ENCODE assay signal across 15 cellular contexts in the genomic region with DNA sequence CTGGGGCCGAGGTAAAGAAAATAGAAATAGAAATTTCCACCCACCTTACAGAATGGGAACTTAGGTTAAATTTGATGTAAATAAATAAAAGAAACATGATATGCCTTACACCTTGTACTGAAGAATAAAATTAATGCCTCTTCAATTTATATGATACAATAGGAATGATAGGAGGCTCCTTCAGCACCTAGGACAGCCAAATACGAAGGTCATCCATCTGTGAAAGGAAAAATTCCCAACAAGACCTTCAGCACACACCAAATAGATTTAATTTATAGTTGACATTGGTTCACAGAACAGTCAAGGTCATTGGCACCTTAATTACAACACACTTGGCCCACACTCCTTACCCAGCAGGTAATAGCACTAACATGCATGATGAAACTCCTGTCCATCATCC.
A peak's percentile ranks its signal among the peaks of the same experiment; 100 is the strongest.
DNase-seq lines count a peak whose midpoint lies in the region; ATAC-seq, FAIRE-seq and TF ChIP-seq lines count a peak whose summit lies in the region.
"Had no signal": no experiment of that assay in that cellular context is flagged by ENCODE, and none has a peak within 500 bp of the region (broad histone marks: within the 10 kb centered on the region; RNA-seq: fewer than 3 reads in every experiment).

No MANE protein-coding gene starts in this region.

- H3K36me3 ChIP-seq in HEK293 (ENCODE audit: control insufficient read depth in 2 of 2, insufficient read depth in 1 of 2, low read length in 2 of 2) (no peaks in the 10 kb centered on the region), WERI-Rb-1 (no peaks in the 10 kb centered on the region)

- no peak for TF ChIP-seq RAD21 in A549 (conservative IDR thresholded peaks at IDR 0.05 in 1 of 2, IDR thresholded peaks at IDR 0.05 in 1 of 2)

- no peak for ATAC-seq in A549

- in situ Hi-C loops in G401 (cut with HindIII; ENCODE audit: low sequenced_read_pairs), result no loop called here

- peaks cover 7% of the 10 kb centered on the region; the same call in 2 of the 3 replicates for H3K4me1 ChIP-seq in A549
- H3K4me1 ChIP-seq in HEK293 (ENCODE audit: control insufficient read depth, insufficient read depth, low read length), result no peaks in the 10 kb centered on the region

- H3K4me2 ChIP-seq in A549, result no peak overlapping the region

- H3K4me3 ChIP-seq in A549, result no peak overlapping the region
- no peak overlapping the region for H3K4me3 ChIP-seq in HEK293 (ENCODE audit: low read depth, low read length)
- no peak overlapping the region for H3K4me3 ChIP-seq in epithelial cell of esophagus (ENCODE audit: low read length)
- H3K4me3 ChIP-seq in WERI-Rb-1 (ENCODE audit: low read depth, low read length), result no peak overlapping the region

- DNase-seq in A549 (ENCODE audit: low read depth in 1 of 2, low spot score in 1 of 2) (no peak), RPMI7951 (ENCODE audit: low read depth) (peak; percentile 22), epithelial cell of esophagus (ENCODE audit: low read depth) (peak; percentile 17), WERI-Rb-1 (no peak), COR-L47 (lab: John Stamatoyannopoulos, UW) (no peak), G401 (ENCODE audit: low spot score) (no peak), AG20443 (ENCODE audit: low spot score) (no peak)
- DNase-seq: CD4-positive, CD25-positive, alpha-beta regulatory T cell; DMS53; H9; NCI-H1092 treated with DMSO at 0.1 percent for 48 hours; NCI-H2081 treated with DMSO at 0.1 percent for 48 hours; NCI-H2227 treated with DMSO at 0.1 percent for 48 hours; NCI-H524 had no signal

- no peak for TF ChIP-seq EP300 in A549 (IDR thresholded peaks at IDR 0.05)

- no peak for FAIRE-seq in A549 (lab: Jason Lieb, UNC)

- TF ChIP-seq POLR2A in A549 (IDR thresholded peaks at IDR 0.05; ENCODE audit: low read length), result no peak

- no peaks in the 10 kb centered on the region for H3K9me3 ChIP-seq in A549
- no peaks in the 10 kb centered on the region for H3K9me3 ChIP-seq in HEK293 (ENCODE audit: control insufficient read depth, insufficient read depth, low read depth, low read length)
- H3K9me3 ChIP-seq in WERI-Rb-1 (ENCODE audit: severe bottlenecking), result no peaks in the 10 kb centered on the region

- TF ChIP-seq CTCF in A549 (IDR thresholded peaks at IDR 0.05), result no peak
- no peak for TF ChIP-seq CTCF in HEK293 (tag by site-specific recombination; IDR thresholded peaks at IDR 0.05)
- no peak for TF ChIP-seq CTCF in epithelial cell of esophagus (IDR thresholded peaks at IDR 0.05; ENCODE audit: insufficient read depth, low read depth, low read length, missing control alignments)
- TF ChIP-seq CTCF in WERI-Rb-1 (IDR thresholded peaks at IDR 0.05; ENCODE audit: low read depth, low read length), result no peak

- POLR2A ChIA-PET in A549 (lab: Yijun Ruan, JAX), result no interaction called here
- POLR2A ChIA-PET in HEK293 (lab: Yijun Ruan, JAX), result no interaction called here

- H3K27ac ChIP-seq in A549 (peak overlapping the region in 1 of 2 experiments; percentile 9; a peak in 1 of 6 replicates), HEK293 (ENCODE audit: extremely low read depth, low read depth, low read length) (no peak overlapping the region), WERI-Rb-1 (no peak overlapping the region)

- H3K27me3 ChIP-seq in WERI-Rb-1 (ENCODE audit: insufficient read depth, low read depth, severe bottlenecking), result no peaks in the 10 kb centered on the region

- CTCF ChIA-PET in A549 (lab: Yijun Ruan, JAX), result interaction anchor here (2.4 kb wide), 1 partner anchor 8 kb away, joined by 11 read pairs; no protein-coding TSS in a partner anchor
- CTCF ChIA-PET in HEK293 (lab: Yijun Ruan, JAX), result interaction anchor here (0.6 to 2.5 kb wide), 4 partner anchors 9 to 43 kb away, joined by 3 to 12 read pairs (median 4); no protein-coding TSS in a partner anchor

- WGBS in A549 (ENCODE audit: missing lambda C conversion rate), result 88% methylated on average over 2 of the region's 2 CpGs

TF ChIP-seq in A549, 52 proteins besides CTCF, POLR2A, EP300 and RAD21:
- TF ChIP-seq TFCP2L1 (CRISPR knock-in tag; IDR thresholded peaks at IDR 0.05), result no peak
- TF ChIP-seq, protein P1, sequence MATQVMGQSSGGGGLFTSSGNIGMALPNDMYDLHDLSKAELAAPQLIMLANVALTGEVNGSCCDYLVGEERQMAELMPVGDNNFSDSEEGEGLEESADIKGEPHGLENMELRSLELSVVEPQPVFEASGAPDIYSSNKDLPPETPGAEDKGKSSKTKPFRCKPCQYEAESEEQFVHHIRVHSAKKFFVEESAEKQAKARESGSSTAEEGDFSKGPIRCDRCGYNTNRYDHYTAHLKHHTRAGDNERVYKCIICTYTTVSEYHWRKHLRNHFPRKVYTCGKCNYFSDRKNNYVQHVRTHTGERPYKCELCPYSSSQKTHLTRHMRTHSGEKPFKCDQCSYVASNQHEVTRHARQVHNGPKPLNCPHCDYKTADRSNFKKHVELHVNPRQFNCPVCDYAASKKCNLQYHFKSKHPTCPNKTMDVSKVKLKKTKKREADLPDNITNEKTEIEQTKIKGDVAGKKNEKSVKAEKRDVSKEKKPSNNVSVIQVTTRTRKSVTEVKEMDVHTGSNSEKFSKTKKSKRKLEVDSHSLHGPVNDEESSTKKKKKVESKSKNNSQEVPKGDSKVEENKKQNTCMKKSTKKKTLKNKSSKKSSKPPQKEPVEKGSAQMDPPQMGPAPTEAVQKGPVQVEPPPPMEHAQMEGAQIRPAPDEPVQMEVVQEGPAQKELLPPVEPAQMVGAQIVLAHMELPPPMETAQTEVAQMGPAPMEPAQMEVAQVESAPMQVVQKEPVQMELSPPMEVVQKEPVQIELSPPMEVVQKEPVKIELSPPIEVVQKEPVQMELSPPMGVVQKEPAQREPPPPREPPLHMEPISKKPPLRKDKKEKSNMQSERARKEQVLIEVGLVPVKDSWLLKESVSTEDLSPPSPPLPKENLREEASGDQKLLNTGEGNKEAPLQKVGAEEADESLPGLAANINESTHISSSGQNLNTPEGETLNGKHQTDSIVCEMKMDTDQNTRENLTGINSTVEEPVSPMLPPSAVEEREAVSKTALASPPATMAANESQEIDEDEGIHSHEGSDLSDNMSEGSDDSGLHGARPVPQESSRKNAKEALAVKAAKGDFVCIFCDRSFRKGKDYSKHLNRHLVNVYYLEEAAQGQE (IDR thresholded peaks at IDR 0.05), result peak; percentile 73

TF ChIP-seq in HEK293, 187 proteins besides CTCF, POLR2A, EP300 and RAD21:
- TF ChIP-seq, protein P1 (tag by site-specific recombination; IDR thresholded peaks at IDR 0.05), result peak; percentile 80
- no peak for TF ChIP-seq ZFP41 (tag by site-specific recombination; IDR thresholded peaks at IDR 0.05; ENCODE audit: borderline replicate concordance)

Comparison
In these comparisons a context has a peak if more than half of its experiments do, and no peak if none do; other contexts are left out.
1. DNase-seq: peak in RPMI7951 (single experiment) and epithelial cell of esophagus (single experiment); none in A549 (0 of 2), WERI-Rb-1 (single experiment), COR-L47 (single experiment), G401 (single experiment) and AG20443 (single experiment).